ENCODE assay signal across 10 cellular contexts in the genomic region with DNA sequence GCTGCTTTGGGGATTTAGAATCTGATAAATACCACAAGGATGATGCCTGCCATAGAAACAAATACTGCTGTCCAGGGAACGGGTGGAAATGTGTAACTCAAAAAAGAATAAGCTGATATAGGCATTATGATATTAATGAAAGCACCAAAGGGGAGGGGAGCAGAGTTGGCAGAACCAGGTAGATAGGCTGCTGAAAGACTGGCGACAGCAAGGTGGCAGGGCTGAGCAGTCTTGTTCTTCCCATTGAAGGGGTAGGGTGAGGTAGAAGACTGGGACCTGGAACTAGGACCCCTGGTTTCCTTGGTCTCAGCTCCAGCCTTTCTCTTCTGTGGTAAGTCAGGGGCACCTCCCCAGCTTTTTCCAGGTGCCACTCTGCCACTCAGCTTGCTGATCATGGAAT. TPM values are rescaled to one million over a fixed set of nuclear protein-coding genes. Genes with fewer than 3 reads are reported as not detected.
DNase-seq lines count a peak whose midpoint lies in the region; ATAC-seq and TF ChIP-seq lines count a peak whose summit lies in the region.
"Had no signal": no experiment of that assay in that cellular context is flagged by ENCODE, and none has a peak within 500 bp of the region (broad histone marks: within the 10 kb centered on the region; RNA-seq: fewer than 3 reads in every experiment).

No MANE protein-coding gene starts in this region.

- CTCF ChIA-PET in PC-9 (lab: Charles Lee), result interaction anchor here (0.8 to 4.2 kb wide), 4 partner anchors 10 to 146 kb away, joined by 3 to 34 read pairs (median 17); no protein-coding TSS in a partner anchor

- BruUV-seq in PC-9 (replicated peaks; lab: Mats Ljungman, UMichigan), result no TSS peak

- intact Hi-C loops in PC-9 (cut with micrococcal nuclease; ENCODE audit: unreplicated experiment), result no loop called here

- no peak overlapping the region for H3K4me3 ChIP-seq in PC-9
- no peak overlapping the region for H3K4me3 ChIP-seq in fibroblast of mammary gland (ENCODE audit: control insufficient read depth, low read depth, low read length)
- H3K4me3 ChIP-seq: HAP-1 had no signal

- no peak overlapping the region for H2AFZ ChIP-seq in PC-9

- DNase-seq in NCI-H2107 treated with DMSO at 0.1 percent for 48 hours (lab: John Stamatoyannopoulos, UW; ENCODE audit: unreplicated experiment), result peak; percentile 7
- no peak for DNase-seq in NCI-H2107 (lab: John Stamatoyannopoulos, UW)
- DNase-seq in PC-9, result peak in 1 of 2 experiments; percentile 9
- no peak for DNase-seq in fibroblast of mammary gland (ENCODE audit: low read depth)
- peak; percentile 27 for DNase-seq in putamen (ENCODE audit: low spot score)
- no peak for DNase-seq in NK-92 (lab: John Stamatoyannopoulos, UW; ENCODE audit: unreplicated experiment)
- no peak for DNase-seq in NCI-H187 treated with DMSO at 0.1 percent for 48 hours (lab: John Stamatoyannopoulos, UW)
- DNase-seq: IMR-90 had no signal

- no peak overlapping the region for H3K27ac ChIP-seq in PC-9

- H3F3A ChIP-seq in PC-9 (ENCODE audit: insufficient read depth, low read depth), result peaks cover 1% of the 10 kb centered on the region; the same call in 1 of the 2 replicates

- H3K4me2 ChIP-seq in PC-9, result no peak overlapping the region

- no peaks in the 10 kb centered on the region for H3K9me3 ChIP-seq in PC-9 (ENCODE audit: insufficient read depth, low read depth)
- H3K9me3 ChIP-seq: HAP-1 had no signal

- no peaks in the 10 kb centered on the region for H3K36me3 ChIP-seq in PC-9 (ENCODE audit: low read depth)
- H3K36me3 ChIP-seq: HAP-1 had no signal

- no peaks in the 10 kb centered on the region for H3K9me2 ChIP-seq in PC-9 (ENCODE audit: insufficient read depth)

- TF ChIP-seq CTCF in PC-9 (conservative IDR thresholded peaks at IDR 0.05) (peak; percentile 52), fibroblast of mammary gland (conservative IDR thresholded peaks at IDR 0.05; ENCODE audit: control insufficient read depth, insufficient read depth, low read depth, low read length) (peak; percentile 5)

- POLR2A ChIA-PET in PC-9 (lab: Charles Lee; ENCODE audit: unreplicated experiment), result interaction anchor here (0.6 kb wide), 1 partner anchor 698 kb away, joined by 5 read pairs; no protein-coding TSS in a partner anchor

- no peaks in the 10 kb centered on the region for H3K4me1 ChIP-seq in PC-9 (replicated peaks; ENCODE audit: insufficient read depth)

- H3K27me3 ChIP-seq in PC-9 (ENCODE audit: insufficient read depth, low read depth), result no peaks in the 10 kb centered on the region

- no peak for ATAC-seq in HG03196 (IDR thresholded peaks at IDR 0.05; ENCODE audit: unreplicated experiment)

- H4K20me1 ChIP-seq in PC-9 (ENCODE audit: insufficient read depth), result no peaks in the 10 kb centered on the region

- no peaks in the 10 kb centered on the region for H3K79me2 ChIP-seq in PC-9 (ENCODE audit: low read depth)

RNA-seq across cellular contexts. Expression of a gene that starts 31.4 kb away (rescaled TPM):
- total RNA-seq in PC-9 (2021), result 6.8 and 7.1 TPM in 2 replicates

RNA-seq across cellular contexts. Expression of a gene that starts 58.2 kb away (rescaled TPM):
- total RNA-seq in PC-9 (2021), result 11.9 and 14.2 TPM in 2 replicates

Comparison
In these comparisons a context has a peak if more than half of its experiments do, and no peak if none do; other contexts are left out.
1. DNase-seq: peak in NCI-H2107 treated with DMSO at 0.1 percent for 48 hours (single experiment) and putamen (single experiment); none in NCI-H2107 (single experiment), fibroblast of mammary gland (single experiment), NK-92 (single experiment) and NCI-H187 treated with DMSO at 0.1 percent for 48 hours (single experiment).